24 cellular contexts compared by ENCODE assay signal in genomic region chr6:37845930-37846329, GRCh38. TPM values are rescaled to one million over a fixed set of nuclear protein-coding genes. Genes with fewer than 3 reads are reported as not detected.
DNase-seq lines count a peak whose midpoint lies in the region; ATAC-seq, FAIRE-seq and TF ChIP-seq lines count a peak whose summit lies in the region.
"Had no signal": no experiment of that assay in that cellular context is flagged by ENCODE, and none has a peak within 500 bp of the region (broad histone marks: within the 10 kb centered on the region; RNA-seq: fewer than 3 reads in every experiment).

No MANE protein-coding gene starts in this region.

- H2AFZ ChIP-seq in mammary epithelial cell (ENCODE audit: low read depth, low read length) = no peak overlapping the region
- no peak overlapping the region for H2AFZ ChIP-seq in HepG2 (ENCODE audit: low read length)

- no peak for TF ChIP-seq RAD21 in HepG2 (CRISPR knock-in tag; IDR thresholded peaks at IDR 0.05)

- H3K27ac ChIP-seq in mammary epithelial cell (ENCODE audit: insufficient read depth, low read depth, low read length) (no peak overlapping the region), HepG2 (ENCODE audit: extremely low read length, insufficient read depth, low read length) (peak overlapping the region; percentile 22)
- H3K27ac ChIP-seq in CD4-positive, alpha-beta memory T cell (ENCODE audit: low read depth, low read length) = no peak overlapping the region
- H3K27ac ChIP-seq: heart left ventricle, thoracic aorta had no signal

- no peaks in the 10 kb centered on the region for H3K27me3 Mint-ChIP-seq in natural killer cell (ENCODE audit: low read depth in 2 of 2)
- no peaks in the 10 kb centered on the region for H3K27me3 Mint-ChIP-seq in natural killer cell treated with Interleukin-12 subunit alpha and Interleukin-12 subunit beta and Interleukin-15 and Interleukin-18, amount 100 ng/mL, for 72 hours
- no peaks in the 10 kb centered on the region for H3K27me3 Mint-ChIP-seq in CD4-positive, alpha-beta memory T cell

- no peak overlapping the region for H3K4me3 ChIP-seq in mammary epithelial cell (replicated peaks in 1 of 3; ENCODE audit: insufficient read depth in 1 of 3, low read depth in 2 of 3, low read length in 3 of 3)
- no peak overlapping the region for H3K4me3 ChIP-seq in HepG2 (replicated peaks in 1 of 3; ENCODE audit: insufficient read depth in 1 of 3, low read depth in 2 of 3, low read length in 3 of 3)
- H3K4me3 ChIP-seq in CD4-positive, alpha-beta memory T cell (ENCODE audit: low read length in 2 of 2) = no peak overlapping the region
- no peak overlapping the region for H3K4me3 ChIP-seq in HAP-1
- H3K4me3 ChIP-seq: heart left ventricle, thoracic aorta had no signal

- H3K9me3 ChIP-seq in mammary epithelial cell (replicated peaks; ENCODE audit: insufficient read depth, low read length) = no peaks in the 10 kb centered on the region
- H3K9me3 ChIP-seq in HepG2 (ENCODE audit: low read length) = no peaks in the 10 kb centered on the region
- no peaks in the 10 kb centered on the region for H3K9me3 ChIP-seq in CD4-positive, alpha-beta memory T cell (ENCODE audit: control insufficient read depth in 1 of 2, low read length in 2 of 2)
- no peaks in the 10 kb centered on the region for H3K9me3 ChIP-seq in HAP-1
- H3K9me3 ChIP-seq: BE2C, heart left ventricle, thoracic aorta had no signal

- TF ChIP-seq EP300 in HepG2 (IDR thresholded peaks at IDR 0.05; ENCODE audit: low read depth in 2 of 2, low read length in 2 of 2) (no peak), HepG2 (CRISPR knock-in tag; IDR thresholded peaks at IDR 0.05; ENCODE audit: borderline replicate concordance) (no peak)

- dilution Hi-C loops in mammary epithelial cell (cut with HindIII; ENCODE audit: low sequenced_read_pairs) = no loop called here

- FAIRE-seq in HepG2 (lab: Jason Lieb, UNC) = no peak
- FAIRE-seq: endothelial cell of umbilical vein had no signal

- H3K79me2 ChIP-seq in mammary epithelial cell (ENCODE audit: insufficient read depth, low read length) (peaks cover 95% of the 10 kb centered on the region), HepG2 (ENCODE audit: insufficient read depth, low read length) (peaks cover 74% of the 10 kb centered on the region)

- no peak for TF ChIP-seq CTCF in natural killer cell (IDR thresholded peaks at IDR 0.05)
- TF ChIP-seq CTCF in mammary epithelial cell (conservative IDR thresholded peaks at IDR 0.05 in 1 of 2, IDR thresholded peaks at IDR 0.05 in 1 of 2; ENCODE audit: extremely low read depth in 1 of 2, insufficient read depth in 1 of 2, low read depth in 1 of 2, low read length in 2 of 2) = no peak
- no peak for TF ChIP-seq CTCF in HepG2 (CRISPR knock-in tag; IDR thresholded peaks at IDR 0.05)

- no peaks in the 10 kb centered on the region for H3K36me3 Mint-ChIP-seq in natural killer cell
- no peaks in the 10 kb centered on the region for H3K36me3 Mint-ChIP-seq in natural killer cell treated with Interleukin-12 subunit alpha and Interleukin-12 subunit beta and Interleukin-15 and Interleukin-18, amount 100 ng/mL, for 72 hours
- H3K36me3 Mint-ChIP-seq in CD4-positive, alpha-beta memory T cell = peaks cover 7 to 11% of the 10 kb centered on the region in 2 donors

- H3K9me3 Mint-ChIP-seq in natural killer cell = no peaks in the 10 kb centered on the region
- no peaks in the 10 kb centered on the region for H3K9me3 Mint-ChIP-seq in natural killer cell treated with Interleukin-12 subunit alpha and Interleukin-12 subunit beta and Interleukin-15 and Interleukin-18, amount 100 ng/mL, for 72 hours
- no peaks in the 10 kb centered on the region for H3K9me3 Mint-ChIP-seq in CD4-positive, alpha-beta memory T cell
- H3K9me3 Mint-ChIP-seq: T-helper 2 cell treated with Interferon-gamma antibody and Interleukin-4, amounts not matched to agents 5 μg/mL and 100 μg/mL, for 36 hours had no signal

- peak overlapping the region; percentile 57 to 80 for H3K27ac Mint-ChIP-seq in natural killer cell
- no peak overlapping the region for H3K27ac Mint-ChIP-seq in natural killer cell treated with Interleukin-12 subunit alpha and Interleukin-12 subunit beta and Interleukin-15 and Interleukin-18, amount 100 ng/mL, for 72 hours
- H3K27ac Mint-ChIP-seq in CD4-positive, alpha-beta memory T cell = no peak overlapping the region
- H3K27ac Mint-ChIP-seq: T-helper 2 cell treated with Interferon-gamma antibody and Interleukin-4, amounts not matched to agents 5 μg/mL and 100 μg/mL, for 36 hours had no signal

- no peak overlapping the region for H3K4me3 Mint-ChIP-seq in natural killer cell
- H3K4me3 Mint-ChIP-seq in natural killer cell treated with Interleukin-12 subunit alpha and Interleukin-12 subunit beta and Interleukin-15 and Interleukin-18, amount 100 ng/mL, for 72 hours = no peak overlapping the region
- no peak overlapping the region for H3K4me3 Mint-ChIP-seq in CD4-positive, alpha-beta memory T cell
- H3K4me3 Mint-ChIP-seq: T-helper 2 cell treated with Interferon-gamma antibody and Interleukin-4, amounts not matched to agents 5 μg/mL and 100 μg/mL, for 36 hours had no signal

- in situ Hi-C loops in mammary epithelial cell (cut with MboI; ENCODE audit: low sequenced_read_pairs in 2 of 2) = no loop called here
- in situ Hi-C loops in HepG2 (cut with HindIII; ENCODE audit: extremely low pct_ligation_motif_present, low pct_unique_long_range_greater_than_20kb) = no loop called here
- in situ Hi-C loops in HAP-1 (cut with MboI; ENCODE audit: low sequenced_read_pairs) = no loop called here

- H3K4me2 ChIP-seq in mammary epithelial cell (ENCODE audit: insufficient read depth, low read depth, low read length) (no peak overlapping the region), HepG2 (ENCODE audit: low read depth, low read length) (no peak overlapping the region)

- intact Hi-C loops in natural killer cell (cut with micrococcal nuclease) = no loop called here
- intact Hi-C loops in mammary epithelial cell (cut with micrococcal nuclease) = no loop called here
- intact Hi-C loops in HepG2 (cut with micrococcal nuclease; ENCODE audit: unreplicated experiment) = no loop called here
- intact Hi-C loops in CD4-positive, alpha-beta memory T cell (cut with micrococcal nuclease) = no loop called here

- H3K9ac ChIP-seq in mammary epithelial cell (ENCODE audit: insufficient read depth, low read length) = no peak overlapping the region
- H3K9ac ChIP-seq in HepG2 (ENCODE audit: insufficient read depth, low read depth, low read length) = peak overlapping the region; percentile 3; the same call in 1 of the 2 replicates

- H3K4me1 Mint-ChIP-seq in natural killer cell = peaks cover 65 to 77% of the 10 kb centered on the region in 2 donors
- peaks cover 55 to 65% of the 10 kb centered on the region in 2 donors for H3K4me1 Mint-ChIP-seq in natural killer cell treated with Interleukin-12 subunit alpha and Interleukin-12 subunit beta and Interleukin-15 and Interleukin-18, amount 100 ng/mL, for 72 hours (ENCODE audit: low read depth in 2 of 2)
- peaks cover 38 to 74% (median 57%) of the 10 kb centered on the region in 4 donors for H3K4me1 Mint-ChIP-seq in CD4-positive, alpha-beta memory T cell

- H3K36me3 ChIP-seq in mammary epithelial cell (ENCODE audit: insufficient read depth, low read length) = peaks cover 3% of the 10 kb centered on the region
- H3K36me3 ChIP-seq in HepG2 (replicated peaks in 1 of 2; ENCODE audit: control insufficient read depth in 1 of 2, insufficient read depth in 2 of 2, low read length in 2 of 2) = no peaks in the 10 kb centered on the region; a peak in 1 of 5 replicates
- no peaks in the 10 kb centered on the region for H3K36me3 ChIP-seq in CD4-positive, alpha-beta memory T cell (ENCODE audit: insufficient read depth, low read length)
- no peaks in the 10 kb centered on the region for H3K36me3 ChIP-seq in HAP-1 (replicated peaks)
- H3K36me3 ChIP-seq: BE2C, heart left ventricle, thoracic aorta had no signal

- POLR2A ChIA-PET in HepG2 (lab: Yijun Ruan, JAX) = interaction anchor here (1.0 to 4.7 kb wide), 7 partner anchors 13 to 85 kb away, joined by 3 to 60 read pairs (median 4); partner anchors contain the start of gene ZFAND3
- POLR2A ChIA-PET in CD4-positive, alpha-beta memory T cell (lab: Charles Lee; ENCODE audit: partially characterized antibody) = interaction anchor here (1.5 kb wide), 1 partner anchor 27 kb away, joined by 5 read pairs; no protein-coding TSS in a partner anchor

- no TSS peak for BruUV-seq in mammary epithelial cell (replicated peaks; lab: Mats Ljungman, UMichigan)
- TSS peak; percentile 15 for BruUV-seq in HepG2 (replicated peaks; lab: Mats Ljungman, UMichigan)

- H3K27me3 ChIP-seq in mammary epithelial cell (ENCODE audit: insufficient read depth, low read length) (no peaks in the 10 kb centered on the region), HepG2 (ENCODE audit: control insufficient read depth in 1 of 2, insufficient read depth in 2 of 2, low read length in 2 of 2) (no peaks in the 10 kb centered on the region), HAP-1 (ENCODE audit: low read depth) (no peaks in the 10 kb centered on the region)
- no peaks in the 10 kb centered on the region for H3K27me3 ChIP-seq in CD4-positive, alpha-beta memory T cell (ENCODE audit: insufficient read depth, low read length)
- H3K27me3 ChIP-seq: BE2C, heart left ventricle had no signal

- H4K20me1 ChIP-seq in mammary epithelial cell (ENCODE audit: insufficient read depth, low read length) = peaks cover 13% of the 10 kb centered on the region
- peaks cover 21% of the 10 kb centered on the region for H4K20me1 ChIP-seq in HepG2 (ENCODE audit: insufficient read depth, low read length)

- TF ChIP-seq POLR2A in HepG2 (IDR thresholded peaks at IDR 0.05; ENCODE audit: insufficient read depth in 1 of 2, low read depth in 2 of 2, low read length in 2 of 2) = no peak

- DNase-seq in natural killer cell (no peak), mammary epithelial cell (peak; percentile 23), HepG2 (ENCODE audit: low spot score) (no peak), HAP-1 (ENCODE audit: low spot score in 2 of 2) (no peak), germinal center (ENCODE audit: low spot score) (no peak)
- DNase-seq in natural killer cell treated with Interleukin-12 subunit alpha and Interleukin-12 subunit beta and Interleukin-15 and Interleukin-18, amount 100 ng/mL, for 72 hours (ENCODE audit: low spot score) = no peak
- no peak for DNase-seq in CD4-positive, alpha-beta memory T cell
- DNase-seq: activated CD4-positive, alpha-beta T cell treated with anti-CD3 and anti-CD28 coated beads for 4 hours; activated gamma-delta T cell; BE2C; heart left ventricle; left colon; mesenchymal stem cell; NCI-H1092; NCI-H187; NCI-H2171 treated with DMSO at 0.1 percent for 48 hours; NCI-H524; nucleus accumbens; SHP77 treated with DMSO at 0.1 percent for 48 hours; stimulated activated naive CD8-positive, alpha-beta T cell treated with anti-CD3 and anti-CD28 coated beads, Interleukin-15, Interleukin-2, amounts not matched to agents 100 U/mL and 50 U/mL, for 24 hours had no signal

- CTCF ChIA-PET in mammary epithelial cell (lab: Charles Lee; ENCODE audit: low non-redundant PET) = no interaction called here
- CTCF ChIA-PET in HepG2 (lab: Yijun Ruan, JAX; ENCODE audit: low intra/inter-chr PET ratio, low total read pairs) = no interaction called here
- CTCF ChIA-PET in CD4-positive, alpha-beta memory T cell (lab: Charles Lee; ENCODE audit: partially characterized antibody) = interaction anchor here (1.1 kb wide), 1 partner anchor 14 kb away, joined by 4 read pairs; no protein-coding TSS in a partner anchor

- ATAC-seq in natural killer cell = no peak
- no peak for ATAC-seq in natural killer cell treated with Interleukin-12 subunit alpha and Interleukin-12 subunit beta and Interleukin-15 and Interleukin-18, amount 100 ng/mL, for 72 hours
- ATAC-seq in HepG2 = peak; percentile 23; the same call in 1 of the 3 replicates
- ATAC-seq in HG02938 (IDR thresholded peaks at IDR 0.05; ENCODE audit: unreplicated experiment) = no peak
- ATAC-seq: stimulated activated naive CD8-positive, alpha-beta T cell treated with anti-CD3 and anti-CD28 coated beads, Interleukin-15, Interleukin-2, amounts not matched to agents 100 U/mL and 50 U/mL, for 24 hours had no signal

- peaks cover 6% of the 10 kb centered on the region for H3K4me1 ChIP-seq in mammary epithelial cell (ENCODE audit: insufficient read depth, low read length)
- peaks cover 39% of the 10 kb centered on the region for H3K4me1 ChIP-seq in HepG2 (ENCODE audit: insufficient read depth, low read length)
- H3K4me1 ChIP-seq in CD4-positive, alpha-beta memory T cell (ENCODE audit: insufficient read depth, low read length) = peaks cover 15% of the 10 kb centered on the region
- H3K4me1 ChIP-seq in HAP-1 = peaks cover 5% of the 10 kb centered on the region

RNA-seq across cellular contexts. Expression of gene ZFAND3, which starts 26.4 kb away (rescaled TPM):
- total RNA-seq in natural killer cell (10 to 100 TPM; 87.7 to 97.4 (median 90.1) TPM), mammary epithelial cell (10 to 100 TPM; 34.8 to 79.5 TPM), HepG2 (2016; rRNA removed; fragmentation: Illumina TruSeq; extraction: Trizol) (16.4 and 18.9 TPM in 2 replicates)
- total RNA-seq in natural killer cell treated with Interleukin-12 subunit alpha and Interleukin-12 subunit beta and Interleukin-15 and Interleukin-18, amount 100 ng/mL, for 72 hours = 100 to 1,000 TPM in 1 of 2 donors, 10 to 100 TPM in 1; 51.0 to 100 TPM
- polyA plus RNA-seq in mammary epithelial cell (9.4 TPM), HepG2 (2011; rRNA removed) (17.1 and 18.6 TPM in 2 replicates)
- polyA minus RNA-seq in mammary epithelial cell = 36.1 TPM
- 5.8 and 9.0 TPM in 2 replicates for total RNA-seq in HepG2 (2016; cell fraction: cytosol; rRNA removed; fragmentation: Illumina TruSeq; extraction: Trizol; ENCODE audit: low read depth)
- total RNA-seq in HepG2 (2016; cell fraction: insoluble cytoplasmic fraction; rRNA removed; fragmentation: Illumina TruSeq; extraction: Trizol) = 14.6 and 17.0 TPM in 2 replicates
- 18.4 and 18.8 TPM in 2 replicates for total RNA-seq in HepG2 (2016; cell fraction: membrane; rRNA removed; fragmentation: Illumina TruSeq; extraction: Trizol)
- 15.4 and 17.1 TPM in 2 replicates for total RNA-seq in HepG2 (2016; cell fraction: nucleus; rRNA removed; fragmentation: Illumina TruSeq; extraction: Trizol)
- polyA plus RNA-seq in HepG2 (2011; cell fraction: cytosol; rRNA removed) = 16.2 and 21.9 TPM in 2 replicates
- 10.7 and 11.5 TPM in 2 replicates for polyA plus RNA-seq in HepG2 (2011; cell fraction: nucleus; rRNA removed)
- 101 and 105 TPM in 2 replicates for polyA plus RNA-seq in HepG2 (2012)
- 25.4 and 26.8 TPM in 2 replicates for polyA plus RNA-seq in HepG2 (2016; cell fraction: cytosol; fragmentation: Illumina TruSeq; extraction: Trizol; ENCODE audit: low read depth)
- polyA plus RNA-seq in HepG2 (2016; cell fraction: insoluble cytoplasmic fraction; fragmentation: Illumina TruSeq; extraction: Trizol; ENCODE audit: low read depth) = 56.7 and 68.8 TPM in 2 replicates
- 36.3 and 43.5 TPM in 2 replicates for polyA plus RNA-seq in HepG2 (2016; cell fraction: membrane; fragmentation: Illumina TruSeq; extraction: Trizol; ENCODE audit: low read depth)
- polyA plus RNA-seq in HepG2 (2016; cell fraction: nucleus; fragmentation: Illumina TruSeq; extraction: Trizol; ENCODE audit: insufficient read depth, low read depth) = 49.1 and 59.9 TPM in 2 replicates
- 8.2 and 21.8 TPM in 2 replicates for polyA minus RNA-seq in HepG2 (2011; rRNA and poly(A)+ RNA removed; ENCODE audit: low replicate concordance)
- polyA minus RNA-seq in HepG2 (2011; cell fraction: cytosol; rRNA and poly(A)+ RNA removed) = 18.6 and 29.8 TPM in 2 replicates
- 20.0 and 35.3 TPM in 2 replicates for polyA minus RNA-seq in HepG2 (2011; cell fraction: nucleus; rRNA and poly(A)+ RNA removed)
- 10 to 100 TPM; 32.7 to 33.0 TPM for total RNA-seq in CD4-positive, alpha-beta memory T cell
- polyA plus RNA-seq in CD4-positive, alpha-beta memory T cell = 1 to 10 TPM; 2.1 to 7.4 TPM

Comparison
In these comparisons a context has a peak if more than half of its experiments do, and no peak if none do; other contexts are left out.
1. H3K27ac Mint-ChIP-seq: peak in natural killer cell (2 of 2); none in natural killer cell treated with Interleukin-12 subunit alpha and Interleukin-12 subunit beta and Interleukin-15 and Interleukin-18, amount 100 ng/mL, for 72 hours (0 of 2) and CD4-positive, alpha-beta memory T cell (0 of 7).